In the genomic region with DNA sequence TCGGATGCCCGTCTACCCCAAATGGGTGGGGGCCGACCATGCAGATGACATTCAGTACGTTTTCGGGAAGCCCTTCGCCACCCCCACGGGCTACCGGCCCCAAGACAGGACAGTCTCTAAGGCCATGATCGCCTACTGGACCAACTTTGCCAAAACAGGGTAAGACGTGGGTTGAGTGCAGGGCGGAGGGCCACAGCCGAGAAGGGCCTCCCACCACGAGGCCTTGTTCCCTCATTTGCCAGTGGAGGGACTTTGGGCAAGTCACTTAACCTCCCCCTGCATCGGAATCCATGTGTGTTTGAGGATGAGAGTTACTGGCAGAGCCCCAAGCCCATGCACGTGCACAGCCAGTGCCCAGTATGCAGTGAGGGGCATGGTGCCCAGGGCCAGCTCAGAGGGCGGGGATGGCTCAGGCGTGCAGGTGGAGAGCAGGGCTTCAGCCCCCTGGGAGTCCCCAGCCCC, we compare ENCODE assay signal across 1 cellular context. TPM values are rescaled to one million over a fixed set of nuclear protein-coding genes. Genes with fewer than 3 reads are reported as not detected.
"Had no signal": no experiment of that assay in that cellular context is flagged by ENCODE, and none has a peak within 500 bp of the region (broad histone marks: within the 10 kb centered on the region; RNA-seq: fewer than 3 reads in every experiment).

No MANE protein-coding gene starts in this region.

RNA-seq across cellular contexts. Expression of a gene that starts 8.8 kb away (rescaled TPM):
- polyA plus RNA-seq: IgD-negative memory B cell had no signal
